Comparison of ENCODE assay signal across 8 cellular contexts in genomic region chr19:8321760-8322637, GRCh38. TPM values are rescaled to one million over a fixed set of nuclear protein-coding genes. Genes with fewer than 3 reads are reported as not detected.
DNase-seq lines count a peak whose midpoint lies in the region; ATAC-seq and TF ChIP-seq lines count a peak whose summit lies in the region.

No MANE protein-coding gene starts in this region.

- peak overlapping the region; percentile 39 for H3K4me2 ChIP-seq in H9 (ENCODE audit: insufficient read depth, insufficient read length, low read length)

- no peak overlapping the region for H2BK12ac ChIP-seq in H9 (ENCODE audit: insufficient read length, low read depth, low read length)

- H4K5ac ChIP-seq in H9 (ENCODE audit: insufficient read length, low read depth, low read length) = no peak overlapping the region

- no peak overlapping the region for H2BK5ac ChIP-seq in H9 (ENCODE audit: insufficient read length, low read length)

- TF ChIP-seq EP300 in gastroesophageal sphincter (IDR thresholded peaks at IDR 0.05) = no peak

- no peaks in the 10 kb centered on the region for H3K27me3 ChIP-seq in H9 (ENCODE audit: insufficient read depth, low read length)
- H3K27me3 ChIP-seq in gastroesophageal sphincter = no peaks in the 10 kb centered on the region
- H3K27me3 ChIP-seq in prostate gland (replicated peaks; ENCODE audit: insufficient read depth) = no peaks in the 10 kb centered on the region

- peak overlapping the region; percentile 97 to 100 (median 98) for H3K27ac Mint-ChIP-seq in H9

- H3K4me3 ChIP-seq in WI38 (ENCODE audit: low read depth, low read length) = peak overlapping the region; percentile 100
- peak overlapping the region; percentile 81 to 82 for H3K4me3 ChIP-seq in gastroesophageal sphincter
- peak overlapping the region; percentile 72 to 94 for H3K4me3 ChIP-seq in prostate gland

- TF ChIP-seq POLR2A in gastroesophageal sphincter (IDR thresholded peaks at IDR 0.05) (no peak), prostate gland (IDR thresholded peaks at IDR 0.05) (no peak)

- H3K14ac ChIP-seq in H9 (ENCODE audit: insufficient read depth, low read length) = peak overlapping the region; percentile 83; the same call in 1 of the 2 replicates

- no peak overlapping the region for H3T11ph ChIP-seq in H9 (ENCODE audit: low read length)

- H2BK15ac ChIP-seq in H9 (ENCODE audit: low read depth, low read length) = no peak overlapping the region

- H3K23ac ChIP-seq in H9 (ENCODE audit: insufficient read length, low read depth, low read length) = no peak overlapping the region

- H3K36me3 ChIP-seq in gastroesophageal sphincter = peaks cover 0 to 36% of the 10 kb centered on the region in 2 donors
- no peaks in the 10 kb centered on the region for H3K36me3 ChIP-seq in prostate gland

- intact Hi-C loops in prostate gland (cut with DNase I) = loop anchor here (1.0 kb wide), 1 partner anchor 14 kb away; the partner anchor contains the start of gene CD320

- H3K4me1 Mint-ChIP-seq in H9 = peaks cover 16 to 29% of the 10 kb centered on the region in 2 experiments

- H3K27ac ChIP-seq in H9 (ENCODE audit: insufficient read length, low read depth, low read length) = no peak overlapping the region
- H3K27ac ChIP-seq in gastroesophageal sphincter = peak overlapping the region; percentile 90 to 99 (median 95)
- peak overlapping the region; percentile 84 to 88 for H3K27ac ChIP-seq in prostate gland

- H2BK20ac ChIP-seq in H9 (ENCODE audit: low read depth, low read length, poor library complexity, severe bottlenecking) = no peak overlapping the region

- no peak overlapping the region for H2BK120ac ChIP-seq in H9 (ENCODE audit: low read depth, low read length, poor library complexity, severe bottlenecking)

- no peak overlapping the region for H4K8ac ChIP-seq in H9 (replicated peaks; ENCODE audit: insufficient read length, low read depth, low read length)

- no peak for TF ChIP-seq CTCF in H9 (conservative IDR thresholded peaks at IDR 0.05)
- TF ChIP-seq CTCF in WI38 (IDR thresholded peaks at IDR 0.05; ENCODE audit: low read depth, low read length) = no peak
- no peak for TF ChIP-seq CTCF in gastroesophageal sphincter (IDR thresholded peaks at IDR 0.05)
- TF ChIP-seq CTCF in prostate gland (IDR thresholded peaks at IDR 0.05) = no peak

- H3K4me1 ChIP-seq in H9 (ENCODE audit: insufficient read depth, low read length) (no peaks in the 10 kb centered on the region), gastroesophageal sphincter (peaks cover 0 to 52% (median 27%) of the 10 kb centered on the region in 3 donors), prostate gland (replicated peaks) (peaks cover 4% of the 10 kb centered on the region)

- ATAC-seq in gastroesophageal sphincter = no peak
- no peak for ATAC-seq in HG02973 (IDR thresholded peaks at IDR 0.05; ENCODE audit: unreplicated experiment)

- no peak for DNase-seq in H9
- DNase-seq in prostate gland (ENCODE audit: low spot score) = no peak
- DNase-seq in NCI-H2029 (lab: John Stamatoyannopoulos, UW) = no peak
- no peak for DNase-seq in NCI-H446 (lab: John Stamatoyannopoulos, UW)
- no peak for DNase-seq in SIG-M5 treated with dmso at 0.1 percent for 504 hours (lab: John Stamatoyannopoulos, UW; ENCODE audit: unreplicated experiment)

- H3K9me3 ChIP-seq in H9 (ENCODE audit: control insufficient read depth, low read depth, low read length) (no peaks in the 10 kb centered on the region), gastroesophageal sphincter (peaks cover 0 to 4% (median 0%) of the 10 kb centered on the region in 3 donors), prostate gland (no peaks in the 10 kb centered on the region)

- peaks cover 5% of the 10 kb centered on the region; the same call in 1 of the 2 replicates for H3K79me2 ChIP-seq in H9 (ENCODE audit: insufficient read depth, low read length)

- WGBS in H9 (ENCODE audit: extremely low coverage, insufficient read length, low lambda C conversion rate) = no CpG with 5 or more reads among the region's 49 CpGs
- 6 to 15% methylated on average over 8 to 29 of the region's 49 CpGs for WGBS in gastroesophageal sphincter (ENCODE audit: low coverage in 1 of 2), 2 donors
- WGBS in prostate gland = 11% methylated on average over 48 of the region's 49 CpGs

- no peak overlapping the region for H2AK5ac ChIP-seq in H9 (ENCODE audit: insufficient read length, low read length)

- peaks cover 0 to 3% of the 10 kb centered on the region in 2 experiments; a peak in 2 of 5 replicates for H3K9me3 Mint-ChIP-seq in H9

- peak overlapping the region; percentile 85 for H3K9ac ChIP-seq in H9 (ENCODE audit: extremely low read depth, insufficient read length, low read length)

- no peak overlapping the region; the same call in 1 of the 2 replicates for H3K4ac ChIP-seq in H9 (ENCODE audit: low read depth, low read length)

- H4K91ac ChIP-seq in H9 (ENCODE audit: insufficient read length, low read depth, low read length) = no peak overlapping the region

- peaks cover 1% of the 10 kb centered on the region for H3K27me3 Mint-ChIP-seq in H9 (ENCODE audit: low read depth)

- peak overlapping the region; percentile 54 for H3K18ac ChIP-seq in H9 (ENCODE audit: insufficient read length, low read depth, low read length)

- peaks cover 14 to 34% (median 22%) of the 10 kb centered on the region in 3 experiments for H3K36me3 Mint-ChIP-seq in H9 (ENCODE audit: insufficient read depth in 1 of 3, low read depth in 3 of 3)

- H2AFZ ChIP-seq in H9 (ENCODE audit: low read length) = no peak overlapping the region

- peak overlapping the region; percentile 96 to 98 for H3K4me3 Mint-ChIP-seq in H9

- H3K23me2 ChIP-seq in H9 (ENCODE audit: insufficient read length, low read depth, low read length, poor library complexity, severe bottlenecking) = peaks cover 6% of the 10 kb centered on the region

- H4K20me1 ChIP-seq in H9 (ENCODE audit: control insufficient read depth, insufficient read depth, insufficient read length) = no peaks in the 10 kb centered on the region

- no peaks in the 10 kb centered on the region for H3K79me1 ChIP-seq in H9 (ENCODE audit: insufficient read depth, low read depth, low read length, poor library complexity, severe bottlenecking)

- H3K56ac ChIP-seq in H9 (ENCODE audit: insufficient read length, low read depth, low read length) = no peak overlapping the region

RNA-seq across cellular contexts. Expression of gene RPS28, which starts 0.7 kb away (rescaled TPM):
- total RNA-seq in H9 (2021) = 1,885 and 1,988 TPM in 2 replicates
- 100 to 1,000 TPM; 172 to 357 (median 250) TPM for total RNA-seq in gastroesophageal sphincter
- total RNA-seq in prostate gland = 100 to 1,000 TPM; 488 to 498 TPM

RNA-seq across cellular contexts. Expression of gene NDUFA7, which starts 0.8 kb away (rescaled TPM):
- total RNA-seq in H9 (2021) (70.7 and 73.0 TPM in 2 replicates), gastroesophageal sphincter (10 to 100 TPM; 14.5 to 48.3 (median 32.3) TPM), prostate gland (10 to 100 TPM; 39.6 to 52.6 TPM)

RNA-seq across cellular contexts. Expression of gene CD320, which starts 13.8 kb away (rescaled TPM):
- 68.1 and 72.1 TPM in 2 replicates for total RNA-seq in H9 (2021)
- 10 to 100 TPM; 25.4 to 58.5 (median 40.8) TPM for total RNA-seq in gastroesophageal sphincter
- total RNA-seq in prostate gland = 10 to 100 TPM; 50.8 to 91.4 TPM

RNA-seq across cellular contexts. Expression of gene KANK3, which starts 21.1 kb away (rescaled TPM):
- total RNA-seq in H9 (2021) (5.3 and 7.7 TPM in 2 replicates), gastroesophageal sphincter (10 to 100 TPM in 3 of 4 donors, 1 to 10 TPM in 1; 9.8 to 22.3 (median 19.2) TPM), prostate gland (10 to 100 TPM; 15.4 to 23.8 TPM)

RNA-seq across cellular contexts. Expression of gene ANGPTL4, which starts 42.0 kb away (rescaled TPM):
- total RNA-seq in H9 (2021) (1.9 and 2.5 TPM in 2 replicates), gastroesophageal sphincter (10 to 100 TPM in 3 of 4 donors, 1 to 10 TPM in 1; 4.4 to 48.2 (median 19.4) TPM), prostate gland (10 to 100 TPM; 25.7 to 26.4 TPM)
